32 cellular contexts compared by ENCODE assay signal in the genomic region with DNA sequence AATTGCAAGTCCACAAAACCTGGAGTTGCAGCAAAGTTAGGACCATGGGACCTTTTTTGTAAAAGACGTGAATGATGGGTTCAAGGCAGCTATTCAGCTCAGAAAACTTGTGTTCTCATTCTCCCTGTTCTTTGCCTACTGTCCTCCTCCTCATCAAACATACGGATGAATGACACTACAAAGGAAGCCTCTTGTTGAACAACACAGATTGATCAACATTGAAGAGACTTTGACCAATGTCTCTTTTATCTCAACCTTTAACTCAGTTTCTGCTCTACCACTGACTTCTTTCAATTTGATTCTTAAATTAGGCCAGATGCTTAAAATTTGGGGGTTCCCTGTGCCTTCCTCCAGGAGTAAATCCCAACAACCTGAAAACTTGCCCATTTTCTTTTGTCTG.
"Had no signal": no experiment of that assay in that cellular context is flagged by ENCODE, and none has a peak within 500 bp of the region (broad histone marks: within the 10 kb centered on the region; RNA-seq: fewer than 3 reads in every experiment).

No MANE protein-coding gene starts in this region.

- H3K27me3 ChIP-seq: ovary, spleen, suprapubic skin, testis, tibial artery, transverse colon, upper lobe of right lung, uterus had no signal

- H3K4me2 ChIP-seq: smooth muscle cell had no signal

- H3K9ac ChIP-seq: parathyroid adenoma had no signal

- ATAC-seq: naive thymus-derived CD8-positive, alpha-beta T cell; natural killer cell treated with Interleukin-12 subunit alpha and Interleukin-12 subunit beta and Interleukin-15 and Interleukin-18, amount 100 ng/mL, for 72 hours; psoas muscle; right cardiac atrium; sciatic nerve; stimulated activated memory B cell treated with anti-CD40 and anti-IgM and Interleukin-4, amounts not matched to agents 10 μg/mL and 1 μg/mL and 100 μg/mL, for 72 hours; stimulated activated naive CD8-positive, alpha-beta T cell treated with anti-CD3 and anti-CD28 coated beads, Interleukin-15, amount 100 ng/mL, for 72 hours; stimulated activated naive CD8-positive, alpha-beta T cell treated with anti-CD3 and anti-CD28 coated beads, Interleukin-15, Interleukin-2, amounts not matched to agents 100 U/mL and 50 U/mL, for 24 hours; upper lobe of right lung had no signal

- DNase-seq: naive thymus-derived CD8-positive, alpha-beta T cell; nephron progenitor cell; occipital lobe; ovary; posterior cingulate gyrus; psoas muscle; right cardiac atrium; spleen; stimulated activated CD4-positive, alpha-beta T cell treated with anti-CD3 and anti-CD28 coated beads, Interleukin-12 subunit alpha, Interleukin-12 subunit beta, amount 100 ng/mL, for 4 hours; stimulated activated CD4-positive, alpha-beta T cell treated with anti-CD3 and anti-CD28 coated beads, Interleukin-1b, Interleukin-23, amount 100 ng/mL, for 48 hours; stimulated activated CD4-positive, alpha-beta T cell treated with anti-CD3 and anti-CD28 coated beads, Interleukin-4, amount 100 ng/mL, for 1 hour; stimulated activated CD4-positive, alpha-beta T cell treated with anti-CD3 and anti-CD28 coated beads, Interleukin-4, amount 100 ng/mL, for 4 hours; stimulated activated CD8-positive, alpha-beta memory T cell treated with anti-CD3 and anti-CD28 coated beads, Interleukin-4, amount 100 ng/mL, for 48 hours; stimulated activated naive CD4-positive, alpha-beta T cell; stimulated activated naive CD8-positive, alpha-beta T cell treated with anti-CD3 and anti-CD28 coated beads, Interleukin-15, amount 100 ng/mL, for 72 hours; stimulated activated naive CD8-positive, alpha-beta T cell treated with anti-CD3 and anti-CD28 coated beads, Interleukin-15, Interleukin-2, amounts not matched to agents 100 U/mL and 50 U/mL, for 24 hours; substantia nigra; testis; tibial artery; transverse colon; upper lobe of right lung; uterus had no signal

- H3K79me2 ChIP-seq: parathyroid adenoma had no signal

- H3K27me3 Mint-ChIP-seq: naive thymus-derived CD8-positive, alpha-beta T cell; stimulated activated naive CD8-positive, alpha-beta T cell treated with anti-CD3 and anti-CD28 coated beads, Interleukin-15, amount 100 ng/mL, for 72 hours; type B pancreatic cell had no signal

- H3K36me3 Mint-ChIP-seq: naive thymus-derived CD8-positive, alpha-beta T cell; natural killer cell treated with Interleukin-12 subunit alpha and Interleukin-12 subunit beta and Interleukin-15 and Interleukin-18, amount 100 ng/mL, for 72 hours; stimulated activated memory B cell treated with anti-CD40 and anti-IgM and Interleukin-4, amounts not matched to agents 10 μg/mL and 1 μg/mL and 100 μg/mL, for 72 hours; type B pancreatic cell had no signal

- H3K9me3 Mint-ChIP-seq: naive thymus-derived CD8-positive, alpha-beta T cell; natural killer cell treated with Interleukin-12 subunit alpha and Interleukin-12 subunit beta and Interleukin-15 and Interleukin-18, amount 100 ng/mL, for 72 hours; nephron progenitor cell; neural crest cell; stimulated activated memory B cell treated with anti-CD40 and anti-IgM and Interleukin-4, amounts not matched to agents 10 μg/mL and 1 μg/mL and 100 μg/mL, for 72 hours; stimulated activated naive CD8-positive, alpha-beta T cell treated with anti-CD3 and anti-CD28 coated beads, Interleukin-15, amount 100 ng/mL, for 72 hours had no signal

- H3K27ac Mint-ChIP-seq: naive thymus-derived CD8-positive, alpha-beta T cell; natural killer cell treated with Interleukin-12 subunit alpha and Interleukin-12 subunit beta and Interleukin-15 and Interleukin-18, amount 100 ng/mL, for 72 hours; nephron progenitor cell; progenitor cell of endocrine pancreas; stimulated activated memory B cell treated with anti-CD40 and anti-IgM and Interleukin-4, amounts not matched to agents 10 μg/mL and 1 μg/mL and 100 μg/mL, for 72 hours; stimulated activated naive CD8-positive, alpha-beta T cell treated with anti-CD3 and anti-CD28 coated beads, Interleukin-15, amount 100 ng/mL, for 72 hours; type B pancreatic cell had no signal

- H3K4me3 ChIP-seq: ovary, psoas muscle, skin epidermis, smooth muscle cell, spleen, suprapubic skin, testis, tibial artery, transverse colon, upper lobe of right lung, uterus had no signal

- H3K27ac ChIP-seq: ovary, parathyroid adenoma, psoas muscle, skin epidermis, spleen, suprapubic skin, testis, tibial artery, transverse colon, upper lobe of right lung, uterus had no signal

- H3K36me3 ChIP-seq: ovary, spleen, suprapubic skin, tibial artery, transverse colon, upper lobe of right lung, uterus had no signal

- H3K9me3 ChIP-seq: ovary, psoas muscle, spleen, suprapubic skin, testis, tibial artery, transverse colon, upper lobe of right lung, uterus had no signal

- H3K4me3 Mint-ChIP-seq: naive thymus-derived CD8-positive, alpha-beta T cell; natural killer cell treated with Interleukin-12 subunit alpha and Interleukin-12 subunit beta and Interleukin-15 and Interleukin-18, amount 100 ng/mL, for 72 hours; nephron progenitor cell; neural crest cell; stimulated activated memory B cell treated with anti-CD40 and anti-IgM and Interleukin-4, amounts not matched to agents 10 μg/mL and 1 μg/mL and 100 μg/mL, for 72 hours; stimulated activated naive CD8-positive, alpha-beta T cell treated with anti-CD3 and anti-CD28 coated beads, Interleukin-15, amount 100 ng/mL, for 72 hours; type B pancreatic cell had no signal

- H2AFZ ChIP-seq: parathyroid adenoma had no signal

- H3K4me1 ChIP-seq: parathyroid adenoma, psoas muscle, spleen, suprapubic skin, testis, tibial artery, transverse colon, upper lobe of right lung, uterus had no signal
